Comparison of ENCODE assay signal across 21 cellular contexts in the genomic region with DNA sequence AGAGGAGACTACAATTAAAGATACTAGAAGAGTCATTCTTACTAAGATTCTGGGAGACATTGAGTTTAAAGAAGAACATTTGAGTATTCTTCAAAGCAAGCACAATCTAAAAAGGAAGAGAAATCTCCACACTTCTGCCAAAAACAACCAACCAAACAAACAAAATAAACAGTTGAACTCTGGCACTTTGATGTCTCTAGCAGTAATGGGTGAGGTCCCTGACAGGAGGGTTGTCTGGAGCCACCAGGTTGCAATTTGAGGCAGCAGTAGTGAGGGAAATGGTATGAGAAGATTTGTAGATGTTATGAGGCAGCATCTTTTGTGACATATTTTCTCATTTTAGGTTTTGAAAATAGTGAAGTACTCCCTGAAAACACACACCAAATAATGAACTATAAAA.
A peak's percentile ranks its signal among the peaks of the same experiment; 100 is the strongest.
DNase-seq lines count a peak whose midpoint lies in the region; ATAC-seq, FAIRE-seq and TF ChIP-seq lines count a peak whose summit lies in the region.
"Had no signal": no experiment of that assay in that cellular context is flagged by ENCODE, and none has a peak within 500 bp of the region (broad histone marks: within the 10 kb centered on the region; RNA-seq: fewer than 3 reads in every experiment).

No MANE protein-coding gene starts in this region.

- TF ChIP-seq CTCF in HepG2 (CRISPR knock-in tag; IDR thresholded peaks at IDR 0.05) (no peak), right lobe of liver (IDR thresholded peaks at IDR 0.05) (no peak)

- no peaks in the 10 kb centered on the region for H3K79me2 ChIP-seq in HepG2 (ENCODE audit: insufficient read depth, low read length)

- intact Hi-C loops in left colon (cut with DNase I, micrococcal nuclease) (no loop called here), HepG2 (cut with micrococcal nuclease; ENCODE audit: unreplicated experiment) (no loop called here), right lobe of liver (cut with DNase I) (no loop called here)

- H3K9ac ChIP-seq in HepG2 (ENCODE audit: insufficient read depth, low read depth, low read length), result no peak overlapping the region
- H3K9ac ChIP-seq: BLaER1 treated with 17β-estradiol and CSF1 and Interleukin-3, amounts not matched to agents 10 nM and 100 nM had no signal

- BruUV-seq in HepG2 (replicated peaks; lab: Mats Ljungman, UMichigan), result no TSS peak

- H2AFZ ChIP-seq in HepG2 (ENCODE audit: low read length), result no peak overlapping the region

- POLR2A ChIA-PET in HepG2 (lab: Yijun Ruan, JAX), result no interaction called here

- TF ChIP-seq POLR2A in HepG2 (IDR thresholded peaks at IDR 0.05; ENCODE audit: insufficient read depth in 1 of 2, low read depth in 2 of 2, low read length in 2 of 2) (no peak), right lobe of liver (IDR thresholded peaks at IDR 0.05) (no peak)

- H3K9me3 ChIP-seq in HepG2 (ENCODE audit: low read length) (no peaks in the 10 kb centered on the region), right lobe of liver (no peaks in the 10 kb centered on the region)
- H3K9me3 ChIP-seq: A549, Caco-2 had no signal

- CTCF ChIA-PET in HepG2 (lab: Yijun Ruan, JAX; ENCODE audit: low intra/inter-chr PET ratio, low total read pairs), result no interaction called here

- peak; percentile 19 for ATAC-seq in left colon
- ATAC-seq in HepG2, result 0 out of 3 replicates have a peak, but pooled peaks have one; percentile 15
- ATAC-seq in right lobe of liver, result peak; percentile 75 to 84 (median 76)
- ATAC-seq in GM21717 (IDR thresholded peaks at IDR 0.05; ENCODE audit: unreplicated experiment), result no peak
- ATAC-seq: A549; CD8-positive, alpha-beta T cell; GM12878 had no signal

- H4K20me1 ChIP-seq in HepG2 (ENCODE audit: insufficient read depth, low read length), result no peaks in the 10 kb centered on the region
- H4K20me1 ChIP-seq: BLaER1 treated with 17β-estradiol and CSF1 and Interleukin-3, amounts not matched to agents 10 nM and 100 nM had no signal

- TF ChIP-seq RAD21 in HepG2 (CRISPR knock-in tag; IDR thresholded peaks at IDR 0.05), result no peak

- H3K27me3 ChIP-seq in HepG2 (ENCODE audit: control insufficient read depth in 1 of 2, insufficient read depth in 2 of 2, low read length in 2 of 2), result no peaks in the 10 kb centered on the region
- no peaks in the 10 kb centered on the region for H3K27me3 ChIP-seq in right lobe of liver
- H3K27me3 ChIP-seq: BLaER1 treated with 17β-estradiol and CSF1 and Interleukin-3, amounts not matched to agents 10 nM and 100 nM had no signal

- TF ChIP-seq EP300 in HepG2 (IDR thresholded peaks at IDR 0.05; ENCODE audit: low read depth in 2 of 2, low read length in 2 of 2), result no peak
- no peak for TF ChIP-seq EP300 in HepG2 (CRISPR knock-in tag; IDR thresholded peaks at IDR 0.05; ENCODE audit: borderline replicate concordance)

- H3K27ac ChIP-seq in HepG2 (ENCODE audit: extremely low read length, insufficient read depth, low read length), result no peak overlapping the region
- H3K27ac ChIP-seq in right lobe of liver, result no peak overlapping the region
- H3K27ac ChIP-seq: 22Rv1; A549; BLaER1 treated with 17β-estradiol and CSF1 and Interleukin-3, amounts not matched to agents 10 nM and 100 nM; C4-2B had no signal

- FAIRE-seq in HepG2 (lab: Jason Lieb, UNC), result no peak
- FAIRE-seq: A549, D721Med, G401.6, GM12878, GM12892, GM18507 had no signal

- H3K4me3 ChIP-seq in HepG2 (replicated peaks in 1 of 3; ENCODE audit: insufficient read depth in 1 of 3, low read depth in 2 of 3, low read length in 3 of 3) (no peak overlapping the region), right lobe of liver (no peak overlapping the region)
- H3K4me3 ChIP-seq: A549; BLaER1 treated with 17β-estradiol and CSF1 and Interleukin-3, amounts not matched to agents 10 nM and 100 nM; GM12878 had no signal

- in situ Hi-C loops in HepG2 (cut with HindIII; ENCODE audit: extremely low pct_ligation_motif_present, low pct_unique_long_range_greater_than_20kb), result no loop called here

- peaks cover 27% of the 10 kb centered on the region for H3K4me1 ChIP-seq in HepG2 (ENCODE audit: insufficient read depth, low read length)
- peaks cover 0 to 14% (median 3%) of the 10 kb centered on the region in 4 donors for H3K4me1 ChIP-seq in right lobe of liver
- H3K4me1 ChIP-seq: BLaER1 treated with 17β-estradiol and CSF1 and Interleukin-3, amounts not matched to agents 10 nM and 100 nM; Caco-2 had no signal

- DNase-seq in left colon, result no peak
- DNase-seq in HepG2 (ENCODE audit: low spot score), result no peak
- DNase-seq in right lobe of liver, result no peak
- DNase-seq in NCI-H69 (lab: John Stamatoyannopoulos, UW), result no peak
- DNase-seq: AML-193; Caco-2; Calu3; CD4-positive, alpha-beta T cell; CD8-positive, alpha-beta T cell; DMS79 treated with DMSO at 0.1 percent for 48 hours; GF-D8 had no signal

- no peak overlapping the region for H3K4me2 ChIP-seq in HepG2 (ENCODE audit: low read depth, low read length)
- H3K4me2 ChIP-seq: A549; BLaER1 treated with 17β-estradiol and CSF1 and Interleukin-3, amounts not matched to agents 10 nM and 100 nM had no signal

- H3K36me3 ChIP-seq in HepG2 (replicated peaks in 1 of 2; ENCODE audit: control insufficient read depth in 1 of 2, insufficient read depth in 2 of 2, low read length in 2 of 2), result no peaks in the 10 kb centered on the region
- no peaks in the 10 kb centered on the region for H3K36me3 ChIP-seq in right lobe of liver
- H3K36me3 ChIP-seq: BLaER1 treated with 17β-estradiol and CSF1 and Interleukin-3, amounts not matched to agents 10 nM and 100 nM had no signal

TF ChIP-seq in HepG2, 621 proteins besides CTCF, POLR2A, EP300 and RAD21:
- TF ChIP-seq BRD4 (CRISPR knock-in tag; IDR thresholded peaks at IDR 0.05) (no peak), ZNF235 (CRISPR knock-in tag; IDR thresholded peaks at IDR 0.05; ENCODE audit: borderline replicate concordance) (no peak), EEA1 (CRISPR knock-in tag; IDR thresholded peaks at IDR 0.05; ENCODE audit: borderline replicate concordance) (no peak)
